ENCODE assay signal across 13 cellular contexts in genomic region chr3:149547413-149547812, GRCh38.
DNase-seq lines count a peak whose midpoint lies in the region; ATAC-seq and TF ChIP-seq lines count a peak whose summit lies in the region.
"Had no signal": no experiment of that assay in that cellular context is flagged by ENCODE, and none has a peak within 500 bp of the region (broad histone marks: within the 10 kb centered on the region; RNA-seq: fewer than 3 reads in every experiment).

No MANE protein-coding gene starts in this region.

- peaks cover 3% of the 10 kb centered on the region for H3K9me3 Mint-ChIP-seq in nephron progenitor cell
- no peaks in the 10 kb centered on the region for H3K9me3 Mint-ChIP-seq in stimulated activated effector memory CD8-positive, alpha-beta T cell treated with anti-CD3 and anti-CD28 coated beads, Interleukin-12 subunit alpha, Interleukin-12 subunit beta, amount 100 ng/mL, for 72 hours
- H3K9me3 Mint-ChIP-seq: activated CD4-positive, alpha-beta memory T cell treated with anti-CD3 and anti-CD28 coated beads for 36 hours; T-helper 1 cell treated with Interleukin-12 subunit alpha and Interleukin-12 subunit beta and Interleukin-4 antibody, amounts not matched to agents 30 μg/mL and 1 μg/mL, for 36 hours had no signal

- H3K4me3 Mint-ChIP-seq in nephron progenitor cell: no peak overlapping the region
- H3K4me3 Mint-ChIP-seq in stimulated activated effector memory CD8-positive, alpha-beta T cell treated with anti-CD3 and anti-CD28 coated beads, Interleukin-12 subunit alpha, Interleukin-12 subunit beta, amount 100 ng/mL, for 72 hours: no peak overlapping the region
- H3K4me3 Mint-ChIP-seq: activated CD4-positive, alpha-beta memory T cell treated with anti-CD3 and anti-CD28 coated beads for 36 hours; T-helper 1 cell treated with Interleukin-12 subunit alpha and Interleukin-12 subunit beta and Interleukin-4 antibody, amounts not matched to agents 30 μg/mL and 1 μg/mL, for 36 hours had no signal

- H3K27ac Mint-ChIP-seq in nephron progenitor cell: peak overlapping the region; percentile 84
- H3K27ac Mint-ChIP-seq in stimulated activated effector memory CD8-positive, alpha-beta T cell treated with anti-CD3 and anti-CD28 coated beads, Interleukin-12 subunit alpha, Interleukin-12 subunit beta, amount 100 ng/mL, for 72 hours: no peak overlapping the region
- H3K27ac Mint-ChIP-seq: activated CD4-positive, alpha-beta memory T cell treated with anti-CD3 and anti-CD28 coated beads for 36 hours; T-helper 1 cell treated with Interleukin-12 subunit alpha and Interleukin-12 subunit beta and Interleukin-4 antibody, amounts not matched to agents 30 μg/mL and 1 μg/mL, for 36 hours had no signal

- H3K36me3 Mint-ChIP-seq in nephron progenitor cell (ENCODE audit: low read depth): peaks cover 6% of the 10 kb centered on the region
- no peaks in the 10 kb centered on the region for H3K36me3 Mint-ChIP-seq in stimulated activated effector memory CD8-positive, alpha-beta T cell treated with anti-CD3 and anti-CD28 coated beads, Interleukin-12 subunit alpha, Interleukin-12 subunit beta, amount 100 ng/mL, for 72 hours
- H3K36me3 Mint-ChIP-seq: activated CD4-positive, alpha-beta memory T cell treated with anti-CD3 and anti-CD28 coated beads for 36 hours had no signal

- intact Hi-C loops in Right ventricle myocardium superior (cut with DNase I): no loop called here

- DNase-seq in amniotic epithelial cell (ENCODE audit: low read depth): peak; percentile 41
- peak; percentile 79 for DNase-seq in Right ventricle myocardium superior
- DNase-seq in nephron progenitor cell: no peak
- DNase-seq in ureter (ENCODE audit: low spot score): peak; percentile 71
- DNase-seq in stimulated activated effector memory CD8-positive, alpha-beta T cell treated with anti-CD3 and anti-CD28 coated beads, Interleukin-12 subunit alpha, Interleukin-12 subunit beta, amount 100 ng/mL, for 72 hours (ENCODE audit: low spot score in 2 of 2): no peak
- no peak for DNase-seq in GM20000 (ENCODE audit: low spot score)
- DNase-seq: activated CD4-positive, alpha-beta memory T cell treated with anti-CD3 and anti-CD28 coated beads for 36 hours; DMS79; NK-92 treated with Interleukin-12 subunit alpha and Interleukin-12 subunit beta, amount 100 ng/mL, for 24 hours; stimulated activated CD4-positive, alpha-beta T cell treated with anti-CD3 and anti-CD28 coated beads, Interleukin-15, amount 100 ng/mL, for 24 hours; stimulated activated naive CD4-positive, alpha-beta T cell treated with Interleukin-2 at 50 U/mL for 16 hours had no signal

- H3K27me3 Mint-ChIP-seq in nephron progenitor cell (ENCODE audit: low read depth, poor library complexity): no peaks in the 10 kb centered on the region

- no peak for TF ChIP-seq CTCF in nephron progenitor cell (IDR thresholded peaks at IDR 0.05)
- TF ChIP-seq CTCF in GM20000 (IDR thresholded peaks at IDR 0.05; ENCODE audit: extremely low read depth, missing control alignments): no peak

- H3K4me1 Mint-ChIP-seq in nephron progenitor cell: peaks cover 58% of the 10 kb centered on the region
- no peaks in the 10 kb centered on the region for H3K4me1 Mint-ChIP-seq in stimulated activated effector memory CD8-positive, alpha-beta T cell treated with anti-CD3 and anti-CD28 coated beads, Interleukin-12 subunit alpha, Interleukin-12 subunit beta, amount 100 ng/mL, for 72 hours

- ATAC-seq in Right ventricle myocardium superior (ENCODE audit: poor library complexity) (peak; percentile 73), GM19455 (IDR thresholded peaks at IDR 0.05; ENCODE audit: unreplicated experiment) (no peak)
- no peak for ATAC-seq in stimulated activated effector memory CD8-positive, alpha-beta T cell treated with anti-CD3 and anti-CD28 coated beads, Interleukin-12 subunit alpha, Interleukin-12 subunit beta, amount 100 ng/mL, for 72 hours

Comparison
In these comparisons a context has a peak if more than half of its experiments do, and no peak if none do; other contexts are left out.
1. DNase-seq: peak in amniotic epithelial cell (single experiment), Right ventricle myocardium superior (single experiment) and ureter (single experiment); none in nephron progenitor cell (single experiment), stimulated activated effector memory CD8-positive, alpha-beta T cell treated with anti-CD3 and anti-CD28 coated beads, Interleukin-12 subunit alpha, Interleukin-12 subunit beta, amount 100 ng/mL, for 72 hours (0 of 2) and GM20000 (single experiment).